In genomic region chr18:55219059-55219458, GRCh38 we compare ENCODE assay signal across 35 cellular contexts.
"Had no signal": no experiment of that assay in that cellular context is flagged by ENCODE, and none has a peak within 500 bp of the region (broad histone marks: within the 10 kb centered on the region; RNA-seq: fewer than 3 reads in every experiment).

No MANE protein-coding gene starts in this region.

- DNase-seq: activated CD4-positive, alpha-beta memory T cell treated with anti-CD3 and anti-CD28 coated beads for 36 hours; activated CD4-positive, alpha-beta T cell treated with anti-CD3 and anti-CD28 coated beads, Interleukin-2, amount 10 ng/mL, durations not matched to agents 24 days and 14 days; activated CD4-positive, CD25-positive, alpha-beta regulatory T cell treated with anti-CD3 and anti-CD28 coated beads, Interleukin-2, amount 50 U/mL, for 72 hours; activated CD8-positive, alpha-beta memory T cell treated with anti-CD3 and anti-CD28 coated beads, Interleukin-2, amount 50 U/mL, for 4 hours; activated effector memory CD4-positive, alpha-beta T cell treated with anti-CD3 and anti-CD28 coated beads, Interleukin-2, amount 50 U/mL, for 16 hours; activated naive CD4-positive, alpha-beta T cell treated with anti-CD3 and anti-CD28 coated beads for 36 hours; activated naive CD8-positive, alpha-beta T cell treated with anti-CD3 and anti-CD28 coated beads for 36 hours; activated T-cell treated with anti-CD3 and anti-CD28 coated beads, Interleukin-2, amount 50 U/mL, for 1 hour; adrenal gland; aorta; body of pancreas; effector CD8-positive, alpha-beta T cell; erythroblast; head of caudate nucleus; hippocampal formation; immature natural killer cell; kidney; left colon; mammary epithelial cell; naive thymus-derived CD4-positive, alpha-beta T cell; ovary; stimulated activated CD4-positive, alpha-beta T cell treated with anti-CD3 and anti-CD28 coated beads, Interleukin-12 subunit alpha, Interleukin-12 subunit beta, amount 100 ng/mL, for 4 hours; stimulated activated CD4-positive, alpha-beta T cell treated with anti-CD3 and anti-CD28 coated beads, Interleukin-4, amount 100 ng/mL, for 1 hour; stimulated activated naive CD8-positive, alpha-beta T cell treated with anti-CD3 and anti-CD28 coated beads, Interleukin-15, amount 100 ng/mL, for 72 hours; substantia nigra; tibial artery; upper lobe of right lung had no signal

- H3K27ac Mint-ChIP-seq: activated CD4-positive, alpha-beta memory T cell treated with anti-CD3 and anti-CD28 coated beads for 36 hours; activated CD4-positive, alpha-beta T cell treated with anti-CD3 and anti-CD28 coated beads, Interleukin-2, amount 10 ng/mL, durations not matched to agents 24 days and 14 days; activated naive CD4-positive, alpha-beta T cell treated with anti-CD3 and anti-CD28 coated beads for 36 hours; activated naive CD8-positive, alpha-beta T cell treated with anti-CD3 and anti-CD28 coated beads for 36 hours; activated T-helper 1 cell treated with anti-CD3 and anti-CD28 coated beads, Interleukin-12 subunit alpha, Interleukin-12 subunit beta, Interleukin-2, Interleukin-4 antibody, amounts not matched to agents 30 ng/mL and 10 ng/mL and 1 ng/mL, durations not matched to agents 14 hours and 24 hours and 36 hours; immature natural killer cell; mesothelial cell of epicardium; naive thymus-derived CD4-positive, alpha-beta T cell; progenitor cell of endocrine pancreas; stimulated activated naive CD8-positive, alpha-beta T cell treated with anti-CD3 and anti-CD28 coated beads, Interleukin-15, amount 100 ng/mL, for 72 hours had no signal

- ATAC-seq: body of pancreas; gastroesophageal sphincter; left colon; naive thymus-derived CD4-positive, alpha-beta T cell; sciatic nerve; stimulated activated naive CD8-positive, alpha-beta T cell treated with anti-CD3 and anti-CD28 coated beads, Interleukin-15, amount 100 ng/mL, for 72 hours; upper lobe of right lung had no signal

- H3K4me3 Mint-ChIP-seq: activated CD4-positive, alpha-beta memory T cell treated with anti-CD3 and anti-CD28 coated beads for 36 hours; activated CD4-positive, alpha-beta T cell treated with anti-CD3 and anti-CD28 coated beads, Interleukin-2, amount 10 ng/mL, durations not matched to agents 24 days and 14 days; activated naive CD4-positive, alpha-beta T cell treated with anti-CD3 and anti-CD28 coated beads for 36 hours; activated naive CD8-positive, alpha-beta T cell treated with anti-CD3 and anti-CD28 coated beads for 36 hours; activated T-helper 1 cell treated with anti-CD3 and anti-CD28 coated beads, Interleukin-12 subunit alpha, Interleukin-12 subunit beta, Interleukin-2, Interleukin-4 antibody, amounts not matched to agents 30 ng/mL and 10 ng/mL and 1 ng/mL, durations not matched to agents 14 hours and 24 hours and 36 hours; immature natural killer cell; mesothelial cell of epicardium; naive thymus-derived CD4-positive, alpha-beta T cell; stimulated activated naive CD8-positive, alpha-beta T cell treated with anti-CD3 and anti-CD28 coated beads, Interleukin-15, amount 100 ng/mL, for 72 hours had no signal

- H3K9me3 ChIP-seq: adrenal gland, body of pancreas, gastroesophageal sphincter, ovary, tibial artery, upper lobe of right lung had no signal

- H3K27me3 Mint-ChIP-seq: activated CD4-positive, alpha-beta memory T cell treated with anti-CD3 and anti-CD28 coated beads for 36 hours; activated CD4-positive, alpha-beta T cell treated with anti-CD3 and anti-CD28 coated beads, Interleukin-2, amount 10 ng/mL, durations not matched to agents 24 days and 14 days; stimulated activated naive CD8-positive, alpha-beta T cell treated with anti-CD3 and anti-CD28 coated beads, Interleukin-15, amount 100 ng/mL, for 72 hours had no signal

- FAIRE-seq: colon, endometrium, kidney had no signal

- H3K4me3 ChIP-seq: adrenal gland, body of pancreas, gastroesophageal sphincter, ovary, skin epidermis, tibial artery, upper lobe of right lung had no signal

- H3K9me3 Mint-ChIP-seq: activated CD4-positive, alpha-beta memory T cell treated with anti-CD3 and anti-CD28 coated beads for 36 hours; activated CD4-positive, alpha-beta T cell treated with anti-CD3 and anti-CD28 coated beads, Interleukin-2, amount 10 ng/mL, durations not matched to agents 24 days and 14 days; activated naive CD4-positive, alpha-beta T cell treated with anti-CD3 and anti-CD28 coated beads for 36 hours; activated T-helper 1 cell treated with anti-CD3 and anti-CD28 coated beads, Interleukin-12 subunit alpha, Interleukin-12 subunit beta, Interleukin-2, Interleukin-4 antibody, amounts not matched to agents 30 ng/mL and 10 ng/mL and 1 ng/mL, durations not matched to agents 14 hours and 24 hours and 36 hours; stimulated activated naive CD8-positive, alpha-beta T cell treated with anti-CD3 and anti-CD28 coated beads, Interleukin-15, amount 100 ng/mL, for 72 hours had no signal

- H3K36me3 Mint-ChIP-seq: activated CD4-positive, alpha-beta memory T cell treated with anti-CD3 and anti-CD28 coated beads for 36 hours; activated naive CD8-positive, alpha-beta T cell treated with anti-CD3 and anti-CD28 coated beads for 36 hours; naive thymus-derived CD4-positive, alpha-beta T cell had no signal

- H3K4me1 ChIP-seq: adrenal gland, body of pancreas, upper lobe of right lung had no signal

- H3K4me1 Mint-ChIP-seq: activated CD4-positive, alpha-beta T cell treated with anti-CD3 and anti-CD28 coated beads, Interleukin-2, amount 10 ng/mL, durations not matched to agents 24 days and 14 days; activated naive CD8-positive, alpha-beta T cell treated with anti-CD3 and anti-CD28 coated beads for 36 hours; immature natural killer cell; naive thymus-derived CD4-positive, alpha-beta T cell; stimulated activated naive CD8-positive, alpha-beta T cell treated with anti-CD3 and anti-CD28 coated beads, Interleukin-15, amount 100 ng/mL, for 72 hours had no signal

- H3K36me3 ChIP-seq: adrenal gland, gastroesophageal sphincter, ovary, tibial artery, upper lobe of right lung had no signal

- H3K27me3 ChIP-seq: adrenal gland, body of pancreas, gastroesophageal sphincter, ovary, tibial artery, upper lobe of right lung had no signal

- H3K27ac ChIP-seq: adrenal gland, body of pancreas, gastroesophageal sphincter, ovary, tibial artery, upper lobe of right lung had no signal
